Comparison of ENCODE assay signal across 24 cellular contexts in genomic region chr4:89514811-89515210, GRCh38.
"Had no signal": no experiment of that assay in that cellular context is flagged by ENCODE, and none has a peak within 500 bp of the region (broad histone marks: within the 10 kb centered on the region; RNA-seq: fewer than 3 reads in every experiment).

No MANE protein-coding gene starts in this region.

- H3K27ac Mint-ChIP-seq: activated CD4-positive, alpha-beta memory T cell treated with anti-CD3 and anti-CD28 coated beads for 36 hours; activated CD4-positive, alpha-beta T cell treated with anti-CD3 and anti-CD28 coated beads for 36 hours; activated CD4-positive, alpha-beta T cell treated with anti-CD3 and anti-CD28 coated beads, Interleukin-2, amount 10 ng/mL, durations not matched to agents 7 days and 5 days; activated naive CD4-positive, alpha-beta T cell treated with anti-CD3 and anti-CD28 coated beads for 36 hours; activated naive CD4-positive, alpha-beta T cell treated with anti-CD3 and anti-CD28 coated beads, Interleukin-2, amount 50 U/mL, for 72 hours; activated T-helper 1 cell treated with anti-CD3 and anti-CD28 coated beads, Interleukin-12 subunit alpha, Interleukin-12 subunit beta, Interleukin-2, Interleukin-4 antibody, amounts not matched to agents 30 ng/mL and 10 ng/mL and 1 ng/mL, durations not matched to agents 14 hours and 24 hours and 36 hours had no signal

- H3K4me3 Mint-ChIP-seq: activated CD4-positive, alpha-beta memory T cell treated with anti-CD3 and anti-CD28 coated beads for 36 hours; activated CD4-positive, alpha-beta T cell treated with anti-CD3 and anti-CD28 coated beads for 36 hours; activated CD4-positive, alpha-beta T cell treated with anti-CD3 and anti-CD28 coated beads, Interleukin-2, amount 10 ng/mL, durations not matched to agents 7 days and 5 days; activated naive CD4-positive, alpha-beta T cell treated with anti-CD3 and anti-CD28 coated beads for 36 hours; activated T-cell treated with anti-CD3 and anti-CD28 coated beads, Interleukin-2, amount 50 U/mL, for 4 hours; activated T-helper 1 cell treated with anti-CD3 and anti-CD28 coated beads, Interleukin-12 subunit alpha, Interleukin-12 subunit beta, Interleukin-2, Interleukin-4 antibody, amounts not matched to agents 30 ng/mL and 10 ng/mL and 1 ng/mL, durations not matched to agents 14 hours and 24 hours and 36 hours had no signal

- H3K9me3 Mint-ChIP-seq: activated CD4-positive, alpha-beta memory T cell treated with anti-CD3 and anti-CD28 coated beads for 36 hours; activated naive CD4-positive, alpha-beta T cell treated with anti-CD3 and anti-CD28 coated beads for 36 hours; activated naive CD4-positive, alpha-beta T cell treated with anti-CD3 and anti-CD28 coated beads, Interleukin-2, amount 50 U/mL, for 72 hours; activated T-cell treated with anti-CD3 and anti-CD28 coated beads, Interleukin-2, amount 50 U/mL, for 4 hours; activated T-helper 1 cell treated with anti-CD3 and anti-CD28 coated beads, Interleukin-12 subunit alpha, Interleukin-12 subunit beta, Interleukin-2, Interleukin-4 antibody, amounts not matched to agents 30 ng/mL and 10 ng/mL and 1 ng/mL, durations not matched to agents 14 hours and 24 hours and 36 hours had no signal

- ATAC-seq: activated CD4-positive, alpha-beta T cell treated with anti-CD3 and anti-CD28 coated beads for 36 hours; activated naive CD4-positive, alpha-beta T cell treated with anti-CD3 and anti-CD28 coated beads, Interleukin-2, amount 50 U/mL, for 72 hours; activated T-cell treated with anti-CD3 and anti-CD28 coated beads, Interleukin-2, amount 50 U/mL, for 4 hours; body of pancreas; Panc1 had no signal

- DNase-seq: activated CD4-positive, alpha-beta memory T cell treated with anti-CD3 and anti-CD28 coated beads for 36 hours; activated CD4-positive, alpha-beta T cell treated with anti-CD3 and anti-CD28 coated beads for 36 hours; activated CD4-positive, alpha-beta T cell treated with anti-CD3 and anti-CD28 coated beads, Interleukin-2, amount 10 ng/mL, durations not matched to agents 7 days and 5 days; activated CD8-positive, alpha-beta memory T cell treated with anti-CD3 and anti-CD28 coated beads, Interleukin-2, amount 50 U/mL, for 4 hours; activated gamma-delta T cell treated with Interleukin-2 at 50 U/mL for 16 hours; activated naive CD4-positive, alpha-beta T cell treated with anti-CD3 and anti-CD28 coated beads for 36 hours; activated T-cell treated with anti-CD3 and anti-CD28 coated beads for 4 hours; activated T-cell treated with anti-CD3 and anti-CD28 coated beads, Interleukin-2, amount 50 U/mL, for 4 hours; adrenal gland; body of pancreas; NCI-H1092 treated with DMSO at 0.1 percent for 48 hours; NCI-H146; NCI-H187; NCI-H2029 treated with DMSO at 0.1 percent for 48 hours; NCI-H2171 treated with DMSO at 0.1 percent for 48 hours; NCI-H2227 treated with DMSO at 0.1 percent for 48 hours; NCI-H446; NCI-H510A treated with DMSO at 0.1 percent for 48 hours; SHP77; SJCRH30; T1000 had no signal

- H3K36me3 Mint-ChIP-seq: activated CD4-positive, alpha-beta memory T cell treated with anti-CD3 and anti-CD28 coated beads for 36 hours; activated naive CD4-positive, alpha-beta T cell treated with anti-CD3 and anti-CD28 coated beads, Interleukin-2, amount 50 U/mL, for 72 hours had no signal
